In genomic region chr20:63645218-63645617, GRCh38 we compare ENCODE assay signal across 29 cellular contexts. TPM values are rescaled to one million over a fixed set of nuclear protein-coding genes. Genes with fewer than 3 reads are reported as not detected.
"Had no signal": no experiment of that assay in that cellular context is flagged by ENCODE, and none has a peak within 500 bp of the region (broad histone marks: within the 10 kb centered on the region; RNA-seq: fewer than 3 reads in every experiment).

No MANE protein-coding gene starts in this region.

- H3K36me3 ChIP-seq: adrenal gland, breast epithelium, Peyer's patch, SJCRH30 had no signal

- ATAC-seq: activated T-cell treated with anti-CD3 and anti-CD28 coated beads, Interleukin-2, amount 50 U/mL, for 4 hours had no signal

- H3K9me3 Mint-ChIP-seq: activated B cell treated with CpG ODN at 0.5 μM for 24 hours; activated CD4-positive, alpha-beta memory T cell treated with anti-CD3 and anti-CD28 coated beads for 36 hours; activated CD4-positive, alpha-beta T cell treated with anti-CD3 and anti-CD28 coated beads, Interleukin-2, amount 10 ng/mL, durations not matched to agents 7 days and 5 days; activated naive CD8-positive, alpha-beta T cell treated with anti-CD3 and anti-CD28 coated beads, Interleukin-2, amount 10 ng/mL, durations not matched to agents 7 days and 5 days; activated T-cell treated with anti-CD3 and anti-CD28 coated beads, Interleukin-2, amount 50 U/mL, for 4 hours had no signal

- H3K4me3 ChIP-seq: adrenal gland, breast epithelium, Peyer's patch, SJCRH30 had no signal

- H3K9me2 ChIP-seq: SK-N-SH had no signal

- H3K4me2 ChIP-seq: SK-N-SH had no signal

- H3K9me3 ChIP-seq: adrenal gland, breast epithelium, Peyer's patch, SJCRH30, SK-N-SH had no signal

- H3K27ac ChIP-seq: adrenal gland, breast epithelium, Peyer's patch, RWPE1, SJCRH30 had no signal

- H3K27me3 Mint-ChIP-seq: activated B cell treated with CpG ODN at 0.5 μM for 24 hours; activated CD4-positive, alpha-beta memory T cell treated with anti-CD3 and anti-CD28 coated beads for 36 hours; activated CD4-positive, alpha-beta T cell treated with anti-CD3 and anti-CD28 coated beads, Interleukin-2, amount 10 ng/mL, durations not matched to agents 7 days and 5 days; activated naive CD8-positive, alpha-beta T cell treated with anti-CD3 and anti-CD28 coated beads, Interleukin-2, amount 10 ng/mL, durations not matched to agents 7 days and 5 days had no signal

- H3K27me3 ChIP-seq: adrenal gland, breast epithelium, Peyer's patch, SJCRH30 had no signal

- H3K4me1 ChIP-seq: SJCRH30 had no signal

- H3K36me3 Mint-ChIP-seq: activated CD4-positive, alpha-beta memory T cell treated with anti-CD3 and anti-CD28 coated beads for 36 hours; activated naive CD8-positive, alpha-beta T cell treated with anti-CD3 and anti-CD28 coated beads, Interleukin-2, amount 10 ng/mL, durations not matched to agents 7 days and 5 days had no signal

- DNase-seq: activated B cell treated with CpG ODN at 0.5 μM for 24 hours; activated CD4-positive, alpha-beta memory T cell treated with anti-CD3 and anti-CD28 coated beads for 36 hours; activated CD4-positive, alpha-beta T cell treated with anti-CD3 and anti-CD28 coated beads, Interleukin-2, amount 10 ng/mL, durations not matched to agents 7 days and 5 days; activated CD8-positive, alpha-beta memory T cell treated with anti-CD3 and anti-CD28 coated beads for 24 hours; activated gamma-delta T cell; activated naive CD4-positive, alpha-beta T cell treated with anti-CD3 and anti-CD28 coated beads, Interleukin-2, amount 50 U/mL, for 16 hours; activated naive CD8-positive, alpha-beta T cell treated with anti-CD3 and anti-CD28 coated beads, Interleukin-2, amount 10 ng/mL, durations not matched to agents 7 days and 5 days; activated T-cell treated with anti-CD3 and anti-CD28 coated beads, Interleukin-2, amount 50 U/mL, for 4 hours; adrenal gland; anterior cingulate cortex; caudate nucleus; Karpas-422; MV-4-11; NCI-H1092 treated with DMSO at 0.1 percent for 48 hours; NCI-H1417 treated with DMSO at 0.1 percent for 48 hours; NCI-H1694; NCI-H2029 treated with DMSO at 0.1 percent for 48 hours; NCI-H345; NCI-H510A; NCI-H526 treated with DMSO at 0.1 percent for 48 hours; NCI-H82; Peyer's patch; Right ventricle myocardium superior; SJCRH30; SK-N-SH; T-helper 1 cell had no signal

- H3K9ac ChIP-seq: SK-N-SH had no signal

- H3K27ac Mint-ChIP-seq: activated B cell treated with CpG ODN at 0.5 μM for 24 hours; activated CD4-positive, alpha-beta memory T cell treated with anti-CD3 and anti-CD28 coated beads for 36 hours; activated CD4-positive, alpha-beta T cell treated with anti-CD3 and anti-CD28 coated beads, Interleukin-2, amount 10 ng/mL, durations not matched to agents 7 days and 5 days; activated naive CD8-positive, alpha-beta T cell treated with anti-CD3 and anti-CD28 coated beads, Interleukin-2, amount 10 ng/mL, durations not matched to agents 7 days and 5 days had no signal

- H3K4me3 Mint-ChIP-seq: activated B cell treated with CpG ODN at 0.5 μM for 24 hours; activated CD4-positive, alpha-beta memory T cell treated with anti-CD3 and anti-CD28 coated beads for 36 hours; activated CD4-positive, alpha-beta T cell treated with anti-CD3 and anti-CD28 coated beads, Interleukin-2, amount 10 ng/mL, durations not matched to agents 7 days and 5 days; activated naive CD8-positive, alpha-beta T cell treated with anti-CD3 and anti-CD28 coated beads, Interleukin-2, amount 10 ng/mL, durations not matched to agents 7 days and 5 days had no signal

RNA-seq across cellular contexts. Expression of gene TNFRSF6B, which starts 51.2 kb away (rescaled TPM):
- total RNA-seq: activated B cell treated with CpG ODN at 0.5 μM for 24 hours; activated CD4-positive, alpha-beta memory T cell treated with anti-CD3 and anti-CD28 coated beads for 36 hours; activated naive CD8-positive, alpha-beta T cell treated with anti-CD3 and anti-CD28 coated beads, Interleukin-2, amount 10 ng/mL, durations not matched to agents 7 days and 5 days; T-helper 2 cell treated with Interferon-gamma antibody and Interleukin-4, amounts not matched to agents 100 ng/mL and 5 ng/mL, for 36 hours had no signal
